In genomic region chr14:63205850-63206249, GRCh38 we compare ENCODE assay signal across 15 cellular contexts. TPM values are rescaled to one million over a fixed set of nuclear protein-coding genes. Genes with fewer than 3 reads are reported as not detected.
DNase-seq lines count a peak whose midpoint lies in the region; ATAC-seq, FAIRE-seq and TF ChIP-seq lines count a peak whose summit lies in the region.
"Had no signal": no experiment of that assay in that cellular context is flagged by ENCODE, and none has a peak within 500 bp of the region (broad histone marks: within the 10 kb centered on the region; RNA-seq: fewer than 3 reads in every experiment).

No MANE protein-coding gene starts in this region.

- H3K27ac ChIP-seq in right cardiac atrium (ENCODE audit: low read length) (no peak overlapping the region), ovary (no peak overlapping the region)

- intact Hi-C loops in right cardiac atrium (cut with DNase I) = no loop called here
- intact Hi-C loops in left cardiac atrium (cut with DNase I) = no loop called here
- intact Hi-C loops in ovary (cut with DNase I) = no loop called here

- no peaks in the 10 kb centered on the region for H3K36me3 ChIP-seq in ovary
- H3K36me3 ChIP-seq: tibial artery had no signal

- ATAC-seq in right cardiac atrium = no peak
- ATAC-seq in left cardiac atrium = no peak
- ATAC-seq in HG02852 (IDR thresholded peaks at IDR 0.05; ENCODE audit: unreplicated experiment) = no peak
- ATAC-seq: activated T-cell treated with anti-CD3 and anti-CD28 coated beads, Interleukin-2, amount 50 U/mL, for 4 hours had no signal

- TF ChIP-seq CTCF in ovary (IDR thresholded peaks at IDR 0.05) = no peak

- TF ChIP-seq POLR2A in ovary (IDR thresholded peaks at IDR 0.05) = no peak

- H3K27me3 ChIP-seq in right cardiac atrium (ENCODE audit: control insufficient read depth, insufficient read depth) (no peaks in the 10 kb centered on the region), ovary (no peaks in the 10 kb centered on the region)
- H3K27me3 ChIP-seq: tibial artery had no signal

- DNase-seq in right cardiac atrium (no peak), left cardiac atrium (no peak), ovary (no peak), GF-D8 (lab: John Stamatoyannopoulos, UW) (no peak), retina (no peak), middle frontal gyrus (ENCODE audit: extremely low spot score, low spot score) (no peak)
- DNase-seq: activated CD4-positive, alpha-beta T cell treated with anti-CD3 and anti-CD28 coated beads for 48 hours; activated T-cell treated with anti-CD3 and anti-CD28 coated beads, Interleukin-2, amount 50 U/mL, for 4 hours; anterior cingulate cortex; NCI-H510A; T-helper 2 cell; tibial artery had no signal

- TF ChIP-seq EP300 in ovary (IDR thresholded peaks at IDR 0.05) = no peak

- H3K4me3 ChIP-seq in right cardiac atrium (ENCODE audit: low read length) (peak overlapping the region; percentile 80), ovary (peak overlapping the region; percentile 43)

- H3K4me1 ChIP-seq in right cardiac atrium (ENCODE audit: control insufficient read depth, insufficient read depth, low read length) (no peaks in the 10 kb centered on the region), ovary (ENCODE audit: insufficient read depth) (peaks cover 1% of the 10 kb centered on the region)

- FAIRE-seq in endometrium (lab: Jason Lieb, UNC) = peak; percentile 58
- FAIRE-seq: RCC 7860 had no signal

- H3K9me3 ChIP-seq in right cardiac atrium (ENCODE audit: control insufficient read depth, low read length) (no peaks in the 10 kb centered on the region), ovary (no peaks in the 10 kb centered on the region)
- H3K9me3 ChIP-seq: tibial artery had no signal

RNA-seq across cellular contexts. Expression of gene RHOJ, which starts 1.6 kb away (rescaled TPM):
- total RNA-seq in right cardiac atrium = 10 to 100 TPM; 10.2 to 20.3 (median 16.2) TPM
- polyA plus RNA-seq in right cardiac atrium = 9.6 TPM
- total RNA-seq in left cardiac atrium = 10 to 100 TPM; 19.5 to 27.1 TPM
- 10 to 100 TPM in 4 of 7 donors, 1 to 10 TPM in 3; 4.9 to 22.0 (median 16.1) TPM for total RNA-seq in ovary
- polyA plus RNA-seq in ovary = 10 to 100 TPM; 15.7 to 32.9 TPM
- total RNA-seq: activated T-cell treated with anti-CD3 and anti-CD28 coated beads, Interleukin-2, amount 50 U/mL, for 4 hours had no signal
